1 cellular context compared by ENCODE assay signal in the genomic region with DNA sequence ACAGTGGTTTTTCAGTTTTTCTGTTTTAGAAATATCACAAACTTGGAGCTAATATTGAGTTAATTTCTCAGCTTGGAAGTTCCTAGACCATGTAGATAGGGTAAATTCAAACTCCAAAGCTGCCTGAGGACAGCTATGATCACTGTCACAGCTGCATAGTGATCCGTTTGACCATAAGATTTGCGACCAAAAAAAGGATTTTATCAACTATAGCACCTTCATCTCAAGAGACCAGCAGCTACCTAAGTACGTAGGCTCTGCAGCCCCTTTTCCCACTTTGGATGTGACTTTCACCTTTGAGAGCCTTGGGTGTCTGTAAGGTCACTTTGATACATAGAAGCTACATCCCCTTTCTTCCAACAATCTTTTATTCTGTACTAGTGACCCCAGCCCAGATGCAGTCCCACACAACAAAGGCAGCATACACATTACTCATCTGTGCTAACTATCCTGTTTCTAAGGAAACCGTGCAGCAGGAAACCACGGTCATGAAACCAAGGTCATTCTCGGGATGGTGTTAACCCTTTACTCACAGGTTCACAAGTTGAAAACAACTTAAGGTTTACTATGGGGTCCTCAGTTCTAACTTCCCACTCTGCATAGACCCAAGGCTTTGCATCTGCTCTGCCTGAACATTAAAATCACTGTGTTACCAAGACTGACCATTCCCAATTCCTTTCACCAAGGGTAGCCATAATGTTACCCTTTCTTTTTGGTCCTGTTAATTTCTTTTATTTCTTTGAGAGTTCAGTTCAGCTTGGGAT.
TF ChIP-seq lines count a peak whose summit lies in the region.

No MANE protein-coding gene starts in this region.

TF ChIP-seq in HepG2, 621 proteins besides CTCF, POLR2A, EP300 and RAD21 (continued from another document and continues in another):
- TF ChIP-seq, protein P1, sequence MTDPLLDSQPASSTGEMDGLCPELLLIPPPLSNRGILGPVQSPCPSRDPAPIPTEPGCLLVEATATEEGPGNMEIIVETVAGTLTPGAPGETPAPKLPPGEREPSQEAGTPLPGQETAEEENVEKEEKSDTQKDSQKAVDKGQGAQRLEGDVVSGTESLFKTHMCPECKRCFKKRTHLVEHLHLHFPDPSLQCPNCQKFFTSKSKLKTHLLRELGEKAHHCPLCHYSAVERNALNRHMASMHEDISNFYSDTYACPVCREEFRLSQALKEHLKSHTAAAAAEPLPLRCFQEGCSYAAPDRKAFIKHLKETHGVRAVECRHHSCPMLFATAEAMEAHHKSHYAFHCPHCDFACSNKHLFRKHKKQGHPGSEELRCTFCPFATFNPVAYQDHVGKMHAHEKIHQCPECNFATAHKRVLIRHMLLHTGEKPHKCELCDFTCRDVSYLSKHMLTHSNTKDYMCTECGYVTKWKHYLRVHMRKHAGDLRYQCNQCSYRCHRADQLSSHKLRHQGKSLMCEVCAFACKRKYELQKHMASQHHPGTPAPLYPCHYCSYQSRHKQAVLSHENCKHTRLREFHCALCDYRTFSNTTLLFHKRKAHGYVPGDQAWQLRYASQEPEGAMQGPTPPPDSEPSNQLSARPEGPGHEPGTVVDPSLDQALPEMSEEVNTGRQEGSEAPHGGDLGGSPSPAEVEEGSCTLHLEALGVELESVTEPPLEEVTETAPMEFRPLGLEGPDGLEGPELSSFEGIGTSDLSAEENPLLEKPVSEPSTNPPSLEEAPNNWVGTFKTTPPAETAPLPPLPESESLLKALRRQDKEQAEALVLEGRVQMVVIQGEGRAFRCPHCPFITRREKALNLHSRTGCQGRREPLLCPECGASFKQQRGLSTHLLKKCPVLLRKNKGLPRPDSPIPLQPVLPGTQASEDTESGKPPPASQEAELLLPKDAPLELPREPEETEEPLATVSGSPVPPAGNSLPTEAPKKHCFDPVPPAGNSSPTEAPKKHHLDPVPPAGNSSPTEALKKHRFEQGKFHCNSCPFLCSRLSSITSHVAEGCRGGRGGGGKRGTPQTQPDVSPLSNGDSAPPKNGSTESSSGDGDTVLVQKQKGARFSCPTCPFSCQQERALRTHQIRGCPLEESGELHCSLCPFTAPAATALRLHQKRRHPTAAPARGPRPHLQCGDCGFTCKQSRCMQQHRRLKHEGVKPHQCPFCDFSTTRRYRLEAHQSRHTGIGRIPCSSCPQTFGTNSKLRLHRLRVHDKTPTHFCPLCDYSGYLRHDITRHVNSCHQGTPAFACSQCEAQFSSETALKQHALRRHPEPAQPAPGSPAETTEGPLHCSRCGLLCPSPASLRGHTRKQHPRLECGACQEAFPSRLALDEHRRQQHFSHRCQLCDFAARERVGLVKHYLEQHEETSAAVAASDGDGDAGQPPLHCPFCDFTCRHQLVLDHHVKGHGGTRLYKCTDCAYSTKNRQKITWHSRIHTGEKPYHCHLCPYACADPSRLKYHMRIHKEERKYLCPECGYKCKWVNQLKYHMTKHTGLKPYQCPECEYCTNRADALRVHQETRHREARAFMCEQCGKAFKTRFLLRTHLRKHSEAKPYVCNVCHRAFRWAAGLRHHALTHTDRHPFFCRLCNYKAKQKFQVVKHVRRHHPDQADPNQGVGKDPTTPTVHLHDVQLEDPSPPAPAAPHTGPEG (CRISPR knock-in tag; IDR thresholded peaks at IDR 0.05), result no peak
- TF ChIP-seq ZNF619 (CRISPR knock-in tag; IDR thresholded peaks at IDR 0.05), result no peak
- no peak for TF ChIP-seq FIP1L1 (IDR thresholded peaks at IDR 0.05; ENCODE audit: borderline replicate concordance, insufficient read depth, low read depth, low read length)
- no peak for TF ChIP-seq ZIK1 (CRISPR knock-in tag; IDR thresholded peaks at IDR 0.05; ENCODE audit: borderline replicate concordance, low read depth)
- no peak for TF ChIP-seq PPARG (CRISPR knock-in tag; conservative IDR thresholded peaks at IDR 0.05)
- no peak for TF ChIP-seq FOXM1 (CRISPR knock-in tag; IDR thresholded peaks at IDR 0.05)
- TF ChIP-seq PLRG1 (conservative IDR thresholded peaks at IDR 0.05), result no peak
- TF ChIP-seq GATAD1 (CRISPR knock-in tag; IDR thresholded peaks at IDR 0.05), result no peak
- TF ChIP-seq, protein P2, sequence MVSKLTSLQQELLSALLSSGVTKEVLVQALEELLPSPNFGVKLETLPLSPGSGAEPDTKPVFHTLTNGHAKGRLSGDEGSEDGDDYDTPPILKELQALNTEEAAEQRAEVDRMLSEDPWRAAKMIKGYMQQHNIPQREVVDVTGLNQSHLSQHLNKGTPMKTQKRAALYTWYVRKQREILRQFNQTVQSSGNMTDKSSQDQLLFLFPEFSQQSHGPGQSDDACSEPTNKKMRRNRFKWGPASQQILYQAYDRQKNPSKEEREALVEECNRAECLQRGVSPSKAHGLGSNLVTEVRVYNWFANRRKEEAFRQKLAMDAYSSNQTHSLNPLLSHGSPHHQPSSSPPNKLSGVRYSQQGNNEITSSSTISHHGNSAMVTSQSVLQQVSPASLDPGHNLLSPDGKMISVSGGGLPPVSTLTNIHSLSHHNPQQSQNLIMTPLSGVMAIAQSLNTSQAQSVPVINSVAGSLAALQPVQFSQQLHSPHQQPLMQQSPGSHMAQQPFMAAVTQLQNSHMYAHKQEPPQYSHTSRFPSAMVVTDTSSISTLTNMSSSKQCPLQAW (CRISPR knock-in tag; IDR thresholded peaks at IDR 0.05), result peak; percentile 72; the same call in 1 of the 2 replicates
- TF ChIP-seq, protein P3, sequence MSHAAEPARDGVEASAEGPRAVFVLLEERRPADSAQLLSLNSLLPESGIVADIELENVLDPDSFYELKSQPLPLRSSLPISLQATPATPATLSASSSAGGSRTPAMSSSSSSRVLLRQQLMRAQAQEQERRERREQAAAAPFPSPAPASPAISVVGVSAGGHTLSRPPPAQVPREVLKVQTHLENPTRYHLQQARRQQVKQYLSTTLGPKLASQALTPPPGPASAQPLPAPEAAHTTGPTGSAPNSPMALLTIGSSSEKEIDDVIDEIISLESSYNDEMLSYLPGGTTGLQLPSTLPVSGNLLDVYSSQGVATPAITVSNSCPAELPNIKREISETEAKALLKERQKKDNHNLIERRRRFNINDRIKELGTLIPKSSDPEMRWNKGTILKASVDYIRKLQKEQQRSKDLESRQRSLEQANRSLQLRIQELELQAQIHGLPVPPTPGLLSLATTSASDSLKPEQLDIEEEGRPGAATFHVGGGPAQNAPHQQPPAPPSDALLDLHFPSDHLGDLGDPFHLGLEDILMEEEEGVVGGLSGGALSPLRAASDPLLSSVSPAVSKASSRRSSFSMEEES (CRISPR knock-in tag; IDR thresholded peaks at IDR 0.05), result no peak; the same call in 1 of the 2 replicates
- TF ChIP-seq, protein P4, sequence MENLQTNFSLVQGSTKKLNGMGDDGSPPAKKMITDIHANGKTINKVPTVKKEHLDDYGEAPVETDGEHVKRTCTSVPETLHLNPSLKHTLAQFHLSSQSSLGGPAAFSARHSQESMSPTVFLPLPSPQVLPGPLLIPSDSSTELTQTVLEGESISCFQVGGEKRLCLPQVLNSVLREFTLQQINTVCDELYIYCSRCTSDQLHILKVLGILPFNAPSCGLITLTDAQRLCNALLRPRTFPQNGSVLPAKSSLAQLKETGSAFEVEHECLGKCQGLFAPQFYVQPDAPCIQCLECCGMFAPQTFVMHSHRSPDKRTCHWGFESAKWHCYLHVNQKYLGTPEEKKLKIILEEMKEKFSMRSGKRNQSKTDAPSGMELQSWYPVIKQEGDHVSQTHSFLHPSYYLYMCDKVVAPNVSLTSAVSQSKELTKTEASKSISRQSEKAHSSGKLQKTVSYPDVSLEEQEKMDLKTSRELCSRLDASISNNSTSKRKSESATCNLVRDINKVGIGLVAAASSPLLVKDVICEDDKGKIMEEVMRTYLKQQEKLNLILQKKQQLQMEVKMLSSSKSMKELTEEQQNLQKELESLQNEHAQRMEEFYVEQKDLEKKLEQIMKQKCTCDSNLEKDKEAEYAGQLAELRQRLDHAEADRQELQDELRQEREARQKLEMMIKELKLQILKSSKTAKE (CRISPR knock-in tag; IDR thresholded peaks at IDR 0.05; ENCODE audit: borderline replicate concordance), result no peak
- TF ChIP-seq, protein P5, sequence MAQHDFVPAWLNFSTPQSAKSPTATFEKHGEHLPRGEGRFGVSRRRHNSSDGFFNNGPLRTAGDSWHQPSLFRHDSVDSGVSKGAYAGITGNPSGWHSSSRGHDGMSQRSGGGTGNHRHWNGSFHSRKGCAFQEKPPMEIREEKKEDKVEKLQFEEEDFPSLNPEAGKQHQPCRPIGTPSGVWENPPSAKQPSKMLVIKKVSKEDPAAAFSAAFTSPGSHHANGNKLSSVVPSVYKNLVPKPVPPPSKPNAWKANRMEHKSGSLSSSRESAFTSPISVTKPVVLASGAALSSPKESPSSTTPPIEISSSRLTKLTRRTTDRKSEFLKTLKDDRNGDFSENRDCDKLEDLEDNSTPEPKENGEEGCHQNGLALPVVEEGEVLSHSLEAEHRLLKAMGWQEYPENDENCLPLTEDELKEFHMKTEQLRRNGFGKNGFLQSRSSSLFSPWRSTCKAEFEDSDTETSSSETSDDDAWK (CRISPR knock-in tag; IDR thresholded peaks at IDR 0.05), result no peak
- TF ChIP-seq ZFAT (CRISPR knock-in tag; conservative IDR thresholded peaks at IDR 0.05), result no peak
- no peak for TF ChIP-seq SRSF9 (IDR thresholded peaks at IDR 0.05; ENCODE audit: borderline replicate concordance, insufficient read depth, low read depth, low read length, poor library complexity, severe bottlenecking)
- TF ChIP-seq, protein P6, sequence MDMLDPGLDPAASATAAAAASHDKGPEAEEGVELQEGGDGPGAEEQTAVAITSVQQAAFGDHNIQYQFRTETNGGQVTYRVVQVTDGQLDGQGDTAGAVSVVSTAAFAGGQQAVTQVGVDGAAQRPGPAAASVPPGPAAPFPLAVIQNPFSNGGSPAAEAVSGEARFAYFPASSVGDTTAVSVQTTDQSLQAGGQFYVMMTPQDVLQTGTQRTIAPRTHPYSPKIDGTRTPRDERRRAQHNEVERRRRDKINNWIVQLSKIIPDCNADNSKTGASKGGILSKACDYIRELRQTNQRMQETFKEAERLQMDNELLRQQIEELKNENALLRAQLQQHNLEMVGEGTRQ (IDR thresholded peaks at IDR 0.05; ENCODE audit: low read depth, low read length), result 0 out of 2 replicates have a peak, but pooled peaks have one; percentile 3
- TF ChIP-seq, protein P6 (CRISPR knock-in tag; IDR thresholded peaks at IDR 0.05; ENCODE audit: borderline replicate concordance), result no peak
- 0 out of 2 replicates have a peak, but pooled peaks have one; percentile 10 for TF ChIP-seq MIER3 (CRISPR knock-in tag; IDR thresholded peaks at IDR 0.05; ENCODE audit: borderline replicate concordance)
- TF ChIP-seq ZNF547 (CRISPR knock-in tag; IDR thresholded peaks at IDR 0.05), result no peak
- peak; percentile 19; the same call in 1 of the 2 replicates for TF ChIP-seq THAP11 (CRISPR knock-in tag; IDR thresholded peaks at IDR 0.05)
- TF ChIP-seq CHCHD3 (CRISPR knock-in tag; IDR thresholded peaks at IDR 0.05), result no peak
- TF ChIP-seq ADNP (CRISPR knock-in tag; IDR thresholded peaks at IDR 0.05), result no peak
- TF ChIP-seq ZNF777 (CRISPR knock-in tag; IDR thresholded peaks at IDR 0.05), result no peak
- TF ChIP-seq HDAC2 (CRISPR knock-in tag; IDR thresholded peaks at IDR 0.05), result peak; percentile 67; the same call in 1 of the 2 replicates
- no peak for TF ChIP-seq RELA (CRISPR knock-in tag; IDR thresholded peaks at IDR 0.05)
- no peak for TF ChIP-seq ZEB1 (IDR thresholded peaks at IDR 0.05; ENCODE audit: insufficient replicate concordance, low read depth)
- TF ChIP-seq, protein P7, sequence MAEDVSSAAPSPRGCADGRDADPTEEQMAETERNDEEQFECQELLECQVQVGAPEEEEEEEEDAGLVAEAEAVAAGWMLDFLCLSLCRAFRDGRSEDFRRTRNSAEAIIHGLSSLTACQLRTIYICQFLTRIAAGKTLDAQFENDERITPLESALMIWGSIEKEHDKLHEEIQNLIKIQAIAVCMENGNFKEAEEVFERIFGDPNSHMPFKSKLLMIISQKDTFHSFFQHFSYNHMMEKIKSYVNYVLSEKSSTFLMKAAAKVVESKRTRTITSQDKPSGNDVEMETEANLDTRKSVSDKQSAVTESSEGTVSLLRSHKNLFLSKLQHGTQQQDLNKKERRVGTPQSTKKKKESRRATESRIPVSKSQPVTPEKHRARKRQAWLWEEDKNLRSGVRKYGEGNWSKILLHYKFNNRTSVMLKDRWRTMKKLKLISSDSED (CRISPR knock-in tag; IDR thresholded peaks at IDR 0.05), result no peak
- TF ChIP-seq CC2D1A (CRISPR knock-in tag; IDR thresholded peaks at IDR 0.05), result no peak
- TF ChIP-seq ZNF839 (CRISPR knock-in tag; IDR thresholded peaks at IDR 0.05; ENCODE audit: borderline replicate concordance), result no peak
- TF ChIP-seq, protein P8, sequence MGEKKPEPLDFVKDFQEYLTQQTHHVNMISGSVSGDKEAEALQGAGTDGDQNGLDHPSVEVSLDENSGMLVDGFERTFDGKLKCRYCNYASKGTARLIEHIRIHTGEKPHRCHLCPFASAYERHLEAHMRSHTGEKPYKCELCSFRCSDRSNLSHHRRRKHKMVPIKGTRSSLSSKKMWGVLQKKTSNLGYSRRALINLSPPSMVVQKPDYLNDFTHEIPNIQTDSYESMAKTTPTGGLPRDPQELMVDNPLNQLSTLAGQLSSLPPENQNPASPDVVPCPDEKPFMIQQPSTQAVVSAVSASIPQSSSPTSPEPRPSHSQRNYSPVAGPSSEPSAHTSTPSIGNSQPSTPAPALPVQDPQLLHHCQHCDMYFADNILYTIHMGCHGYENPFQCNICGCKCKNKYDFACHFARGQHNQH (CRISPR knock-in tag; IDR thresholded peaks at IDR 0.05), result peak; percentile 31; the same call in 1 of the 2 replicates
- TF ChIP-seq MTA1 (CRISPR knock-in tag; IDR thresholded peaks at IDR 0.05; ENCODE audit: borderline replicate concordance), result no peak; the same call in 1 of the 2 replicates
- no peak for TF ChIP-seq MED8 (CRISPR knock-in tag; IDR thresholded peaks at IDR 0.05; ENCODE audit: insufficient replicate concordance)
- no peak for TF ChIP-seq ZNF263 (CRISPR knock-in tag; IDR thresholded peaks at IDR 0.05)
- no peak for TF ChIP-seq GTF2F1 (IDR thresholded peaks at IDR 0.05; ENCODE audit: low read length)
- TF ChIP-seq, protein P9, sequence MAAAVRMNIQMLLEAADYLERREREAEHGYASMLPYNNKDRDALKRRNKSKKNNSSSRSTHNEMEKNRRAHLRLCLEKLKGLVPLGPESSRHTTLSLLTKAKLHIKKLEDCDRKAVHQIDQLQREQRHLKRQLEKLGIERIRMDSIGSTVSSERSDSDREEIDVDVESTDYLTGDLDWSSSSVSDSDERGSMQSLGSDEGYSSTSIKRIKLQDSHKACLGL (CRISPR knock-in tag; IDR thresholded peaks at IDR 0.05), result no peak
- TF ChIP-seq, protein P10, sequence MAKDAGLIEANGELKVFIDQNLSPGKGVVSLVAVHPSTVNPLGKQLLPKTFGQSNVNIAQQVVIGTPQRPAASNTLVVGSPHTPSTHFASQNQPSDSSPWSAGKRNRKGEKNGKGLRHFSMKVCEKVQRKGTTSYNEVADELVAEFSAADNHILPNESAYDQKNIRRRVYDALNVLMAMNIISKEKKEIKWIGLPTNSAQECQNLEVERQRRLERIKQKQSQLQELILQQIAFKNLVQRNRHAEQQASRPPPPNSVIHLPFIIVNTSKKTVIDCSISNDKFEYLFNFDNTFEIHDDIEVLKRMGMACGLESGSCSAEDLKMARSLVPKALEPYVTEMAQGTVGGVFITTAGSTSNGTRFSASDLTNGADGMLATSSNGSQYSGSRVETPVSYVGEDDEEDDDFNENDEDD (CRISPR knock-in tag; IDR thresholded peaks at IDR 0.05; ENCODE audit: borderline replicate concordance), result no peak
- TF ChIP-seq ZNF761 (CRISPR knock-in tag; conservative IDR thresholded peaks at IDR 0.05), result no peak
- no peak for TF ChIP-seq ZNF138 (CRISPR knock-in tag; IDR thresholded peaks at IDR 0.05; ENCODE audit: low read depth)
- no peak for TF ChIP-seq MZF1 (CRISPR knock-in tag; IDR thresholded peaks at IDR 0.05; ENCODE audit: borderline replicate concordance)
- peak; percentile 28; the same call in 1 of the 2 replicates for TF ChIP-seq CREM (IDR thresholded peaks at IDR 0.05)
- TF ChIP-seq CREM (CRISPR knock-in tag; IDR thresholded peaks at IDR 0.05), result no peak
